Comparison of ENCODE assay signal across 1 cellular context in genomic region chr1:152884966-152885624, GRCh38.
TF ChIP-seq lines count a peak whose summit lies in the region.

No MANE protein-coding gene starts in this region.

TF ChIP-seq in SK-N-SH, 30 proteins besides CTCF, POLR2A, EP300 and RAD21:
- TF ChIP-seq TCF12 (IDR thresholded peaks at IDR 0.05): peak; percentile 26; the same call in 1 of the 2 replicates
- peak; percentile 51; the same call in 1 of the 2 replicates for TF ChIP-seq FOSL2 (IDR thresholded peaks at IDR 0.05; ENCODE audit: borderline replicate concordance, low read depth)
- no peak for TF ChIP-seq MAX (IDR thresholded peaks at IDR 0.05; ENCODE audit: low read depth)
- TF ChIP-seq ELF1 (IDR thresholded peaks at IDR 0.05): no peak
- TF ChIP-seq MEF2A (IDR thresholded peaks at IDR 0.05; ENCODE audit: borderline replicate concordance, low read depth): no peak
- TF ChIP-seq GABPA (IDR thresholded peaks at IDR 0.05; ENCODE audit: low read depth): no peak
- TF ChIP-seq GATA2 (CRISPR knock-in tag; IDR thresholded peaks at IDR 0.05): no peak
- no peak for TF ChIP-seq NRF1 (IDR thresholded peaks at IDR 0.05; ENCODE audit: low read depth, low read length)
- TF ChIP-seq FOXM1 (IDR thresholded peaks at IDR 0.05; ENCODE audit: low read depth): no peak
- no peak for TF ChIP-seq MXI1 (IDR thresholded peaks at IDR 0.05; ENCODE audit: low read depth, low read length)
- TF ChIP-seq YY1 (IDR thresholded peaks at IDR 0.05; ENCODE audit: low read depth): no peak
- no peak for TF ChIP-seq POLR2AphosphoS5 (IDR thresholded peaks at IDR 0.05; ENCODE audit: low read depth, low read length)
- TF ChIP-seq, protein P1, sequence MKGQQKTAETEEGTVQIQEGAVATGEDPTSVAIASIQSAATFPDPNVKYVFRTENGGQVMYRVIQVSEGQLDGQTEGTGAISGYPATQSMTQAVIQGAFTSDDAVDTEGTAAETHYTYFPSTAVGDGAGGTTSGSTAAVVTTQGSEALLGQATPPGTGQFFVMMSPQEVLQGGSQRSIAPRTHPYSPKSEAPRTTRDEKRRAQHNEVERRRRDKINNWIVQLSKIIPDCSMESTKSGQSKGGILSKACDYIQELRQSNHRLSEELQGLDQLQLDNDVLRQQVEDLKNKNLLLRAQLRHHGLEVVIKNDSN (IDR thresholded peaks at IDR 0.05; ENCODE audit: borderline replicate concordance, low read depth): no peak
- TF ChIP-seq ZBTB33 (IDR thresholded peaks at IDR 0.05; ENCODE audit: borderline replicate concordance, low read depth): no peak
- TF ChIP-seq RCOR1 (IDR thresholded peaks at IDR 0.05; ENCODE audit: low read length): no peak
- TF ChIP-seq CHD2 (IDR thresholded peaks at IDR 0.05; ENCODE audit: low read length, partially characterized antibody): no peak
- no peak for TF ChIP-seq SMC3 (IDR thresholded peaks at IDR 0.05; ENCODE audit: low read depth, low read length)
- TF ChIP-seq, protein P2, sequence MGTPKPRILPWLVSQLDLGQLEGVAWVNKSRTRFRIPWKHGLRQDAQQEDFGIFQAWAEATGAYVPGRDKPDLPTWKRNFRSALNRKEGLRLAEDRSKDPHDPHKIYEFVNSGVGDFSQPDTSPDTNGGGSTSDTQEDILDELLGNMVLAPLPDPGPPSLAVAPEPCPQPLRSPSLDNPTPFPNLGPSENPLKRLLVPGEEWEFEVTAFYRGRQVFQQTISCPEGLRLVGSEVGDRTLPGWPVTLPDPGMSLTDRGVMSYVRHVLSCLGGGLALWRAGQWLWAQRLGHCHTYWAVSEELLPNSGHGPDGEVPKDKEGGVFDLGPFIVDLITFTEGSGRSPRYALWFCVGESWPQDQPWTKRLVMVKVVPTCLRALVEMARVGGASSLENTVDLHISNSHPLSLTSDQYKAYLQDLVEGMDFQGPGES (IDR thresholded peaks at IDR 0.05; ENCODE audit: low read depth, low read length): no peak
- no peak for TF ChIP-seq FOXJ3 (CRISPR knock-in tag; IDR thresholded peaks at IDR 0.05)
- no peak for TF ChIP-seq SIN3A (IDR thresholded peaks at IDR 0.05; ENCODE audit: borderline replicate concordance, low read depth, low read length)
- TF ChIP-seq, protein P3, sequence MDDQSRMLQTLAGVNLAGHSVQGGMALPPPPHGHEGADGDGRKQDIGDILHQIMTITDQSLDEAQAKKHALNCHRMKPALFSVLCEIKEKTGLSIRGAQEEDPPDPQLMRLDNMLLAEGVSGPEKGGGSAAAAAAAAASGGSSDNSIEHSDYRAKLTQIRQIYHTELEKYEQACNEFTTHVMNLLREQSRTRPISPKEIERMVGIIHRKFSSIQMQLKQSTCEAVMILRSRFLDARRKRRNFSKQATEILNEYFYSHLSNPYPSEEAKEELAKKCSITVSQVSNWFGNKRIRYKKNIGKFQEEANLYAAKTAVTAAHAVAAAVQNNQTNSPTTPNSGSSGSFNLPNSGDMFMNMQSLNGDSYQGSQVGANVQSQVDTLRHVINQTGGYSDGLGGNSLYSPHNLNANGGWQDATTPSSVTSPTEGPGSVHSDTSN (IDR thresholded peaks at IDR 0.05): 0 out of 2 replicates have a peak, but pooled peaks have one; percentile 4
- peak; percentile 53 for TF ChIP-seq NFIC (IDR thresholded peaks at IDR 0.05; ENCODE audit: borderline replicate concordance)
- no peak for TF ChIP-seq TEAD4 (IDR thresholded peaks at IDR 0.05; ENCODE audit: borderline replicate concordance, insufficient read depth)
- TF ChIP-seq, protein P4, sequence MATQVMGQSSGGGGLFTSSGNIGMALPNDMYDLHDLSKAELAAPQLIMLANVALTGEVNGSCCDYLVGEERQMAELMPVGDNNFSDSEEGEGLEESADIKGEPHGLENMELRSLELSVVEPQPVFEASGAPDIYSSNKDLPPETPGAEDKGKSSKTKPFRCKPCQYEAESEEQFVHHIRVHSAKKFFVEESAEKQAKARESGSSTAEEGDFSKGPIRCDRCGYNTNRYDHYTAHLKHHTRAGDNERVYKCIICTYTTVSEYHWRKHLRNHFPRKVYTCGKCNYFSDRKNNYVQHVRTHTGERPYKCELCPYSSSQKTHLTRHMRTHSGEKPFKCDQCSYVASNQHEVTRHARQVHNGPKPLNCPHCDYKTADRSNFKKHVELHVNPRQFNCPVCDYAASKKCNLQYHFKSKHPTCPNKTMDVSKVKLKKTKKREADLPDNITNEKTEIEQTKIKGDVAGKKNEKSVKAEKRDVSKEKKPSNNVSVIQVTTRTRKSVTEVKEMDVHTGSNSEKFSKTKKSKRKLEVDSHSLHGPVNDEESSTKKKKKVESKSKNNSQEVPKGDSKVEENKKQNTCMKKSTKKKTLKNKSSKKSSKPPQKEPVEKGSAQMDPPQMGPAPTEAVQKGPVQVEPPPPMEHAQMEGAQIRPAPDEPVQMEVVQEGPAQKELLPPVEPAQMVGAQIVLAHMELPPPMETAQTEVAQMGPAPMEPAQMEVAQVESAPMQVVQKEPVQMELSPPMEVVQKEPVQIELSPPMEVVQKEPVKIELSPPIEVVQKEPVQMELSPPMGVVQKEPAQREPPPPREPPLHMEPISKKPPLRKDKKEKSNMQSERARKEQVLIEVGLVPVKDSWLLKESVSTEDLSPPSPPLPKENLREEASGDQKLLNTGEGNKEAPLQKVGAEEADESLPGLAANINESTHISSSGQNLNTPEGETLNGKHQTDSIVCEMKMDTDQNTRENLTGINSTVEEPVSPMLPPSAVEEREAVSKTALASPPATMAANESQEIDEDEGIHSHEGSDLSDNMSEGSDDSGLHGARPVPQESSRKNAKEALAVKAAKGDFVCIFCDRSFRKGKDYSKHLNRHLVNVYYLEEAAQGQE (IDR thresholded peaks at IDR 0.05; ENCODE audit: low read depth, low read length): no peak
- TF ChIP-seq JUND (IDR thresholded peaks at IDR 0.05): 0 out of 2 replicates have a peak, but pooled peaks have one; percentile 35
